15 cellular contexts compared by ENCODE assay signal in genomic region chr14:86646688-86647687, GRCh38.
DNase-seq lines count a peak whose midpoint lies in the region; ATAC-seq, FAIRE-seq and TF ChIP-seq lines count a peak whose summit lies in the region.
"Had no signal": no experiment of that assay in that cellular context is flagged by ENCODE, and none has a peak within 500 bp of the region (broad histone marks: within the 10 kb centered on the region; RNA-seq: fewer than 3 reads in every experiment).

No MANE protein-coding gene starts in this region.

- H3K79me2 ChIP-seq in GM23338 (replicated peaks; ENCODE audit: insufficient read depth) (no peaks in the 10 kb centered on the region), OCI-LY7 (ENCODE audit: insufficient read depth, low read depth, low read length) (no peaks in the 10 kb centered on the region)

- no peak overlapping the region for H3K27ac Mint-ChIP-seq in GM23338

- H2AFZ ChIP-seq in GM23338 (no peak overlapping the region), OCI-LY7 (ENCODE audit: low read length) (no peak overlapping the region)

- no peak for TF ChIP-seq EP300 in stomach (IDR thresholded peaks at IDR 0.05)

- H3K4me3 ChIP-seq in BE2C (ENCODE audit: low read depth, low read length): no peak overlapping the region
- H3K4me3 ChIP-seq in GM23338: no peak overlapping the region
- no peak overlapping the region for H3K4me3 ChIP-seq in OCI-LY7 (ENCODE audit: low read depth, low read length, poor library complexity, severe bottlenecking)
- no peak overlapping the region for H3K4me3 ChIP-seq in stomach
- H3K4me3 ChIP-seq: testis had no signal

- H3K27me3 Mint-ChIP-seq in GM23338 (ENCODE audit: insufficient read depth, low read depth, poor library complexity): no peaks in the 10 kb centered on the region

- H3K9me2 ChIP-seq in GM23338 (ENCODE audit: insufficient read depth): no peaks in the 10 kb centered on the region
- H3K9me2 ChIP-seq in OCI-LY7 (ENCODE audit: insufficient read depth, low read length): no peaks in the 10 kb centered on the region

- ATAC-seq in GM23338 (no peak), GM18519 (IDR thresholded peaks at IDR 0.05; ENCODE audit: low FRiP score, unreplicated experiment) (no peak)
- ATAC-seq: Right ventricle myocardium inferior had no signal

- H3K36me3 Mint-ChIP-seq in GM23338 (ENCODE audit: low read depth): peaks cover 12% of the 10 kb centered on the region; the same call in 2 of the 3 replicates

- H3K9me3 ChIP-seq in BE2C (no peaks in the 10 kb centered on the region), OCI-LY7 (ENCODE audit: low read length) (no peaks in the 10 kb centered on the region), stomach (peaks cover 0 to 18% (median 5%) of the 10 kb centered on the region in 4 donors)
- H3K9me3 ChIP-seq: neutrophil, testis had no signal

- H3K27me3 ChIP-seq in BE2C (no peaks in the 10 kb centered on the region), GM23338 (ENCODE audit: insufficient read depth) (no peaks in the 10 kb centered on the region), stomach (no peaks in the 10 kb centered on the region)
- H3K27me3 ChIP-seq: neutrophil, testis had no signal

- no peak overlapping the region for H3K4me2 ChIP-seq in GM23338
- no peak overlapping the region for H3K4me2 ChIP-seq in OCI-LY7 (ENCODE audit: low read length)

- FAIRE-seq in GM19239 (lab: Jason Lieb, UNC): no peak

- no TSS peak for BruUV-seq in OCI-LY7 (replicated peaks; lab: Mats Ljungman, UMichigan)

- POLR2A ChIA-PET in OCI-LY7 (lab: Charles Lee): interaction anchor here (0.6 to 1.1 kb wide), 2 partner anchors 15 to 1149 kb away, joined by 3 read pairs; no protein-coding TSS in a partner anchor

- H3K9me3 Mint-ChIP-seq in GM23338: peaks cover 30% of the 10 kb centered on the region

- intact Hi-C loops in OCI-LY7 (cut with micrococcal nuclease; ENCODE audit: unreplicated experiment): no loop called here
- intact Hi-C loops in stomach (cut with DNase I; ENCODE audit: low total_unique reads): no loop called here

- H4K20me1 ChIP-seq in GM23338 (replicated peaks; ENCODE audit: insufficient read depth) (no peaks in the 10 kb centered on the region), OCI-LY7 (ENCODE audit: insufficient read depth, low read length) (no peaks in the 10 kb centered on the region)

- H3K4me1 ChIP-seq in BE2C (no peaks in the 10 kb centered on the region), GM23338 (ENCODE audit: insufficient read depth) (no peaks in the 10 kb centered on the region), OCI-LY7 (ENCODE audit: insufficient read depth, low read length, poor library complexity, severe bottlenecking) (no peaks in the 10 kb centered on the region), stomach (no peaks in the 10 kb centered on the region)
- H3K4me1 ChIP-seq: testis had no signal

- no peak overlapping the region for H3K4me3 Mint-ChIP-seq in GM23338

- CTCF ChIA-PET in OCI-LY7 (lab: Charles Lee; ENCODE audit: unreplicated experiment): no interaction called here

- TF ChIP-seq CTCF in BE2C (IDR thresholded peaks at IDR 0.05; ENCODE audit: low read depth, low read length) (peak; percentile 41), GM23338 (conservative IDR thresholded peaks at IDR 0.05; ENCODE audit: low read depth in 2 of 2) (peak; percentile 57 to 62), OCI-LY7 (conservative IDR thresholded peaks at IDR 0.05; ENCODE audit: low read length) (peak; percentile 80), stomach (IDR thresholded peaks at IDR 0.05) (no peak)

- H3K4me1 Mint-ChIP-seq in GM23338: no peaks in the 10 kb centered on the region

- H3F3A ChIP-seq in GM23338 (replicated peaks; ENCODE audit: low read depth): no peaks in the 10 kb centered on the region

- no peak overlapping the region for H3K27ac ChIP-seq in GM23338 (ENCODE audit: low read depth)
- H3K27ac ChIP-seq in OCI-LY7 (ENCODE audit: low read depth, low read length, poor library complexity, severe bottlenecking): no peak overlapping the region
- no peak overlapping the region for H3K27ac ChIP-seq in stomach
- H3K27ac ChIP-seq: epithelial cell of prostate, neutrophil, testis had no signal

- no peak for TF ChIP-seq POLR2A in stomach (IDR thresholded peaks at IDR 0.05)

- no peak for DNase-seq in BE2C
- peak; percentile 47 for DNase-seq in GM23338 (ENCODE audit: low spot score)
- DNase-seq in OCI-LY7 (ENCODE audit: low spot score): peak; percentile 23
- DNase-seq in fibroblast of peridontal ligament (ENCODE audit: extremely low read depth): peak; percentile 65
- DNase-seq in NCI-H774 (lab: John Stamatoyannopoulos, UW): no peak
- DNase-seq in stomach: no peak
- DNase-seq in GM19239 (ENCODE audit: insufficient read length, low spot score): no peak
- DNase-seq: activated CD4-positive, alpha-beta T cell treated with anti-CD3 and anti-CD28 coated beads, Interleukin-2, amount 50 U/mL, for 4 hours; NCI-H2029 treated with DMSO at 0.1 percent for 48 hours; stimulated activated CD4-positive, alpha-beta T cell treated with anti-CD3 and anti-CD28 coated beads, Interleukin-4, amount 100 ng/mL, for 24 hours; testis had no signal

- H3K36me3 ChIP-seq in BE2C: no peaks in the 10 kb centered on the region
- H3K36me3 ChIP-seq in GM23338 (ENCODE audit: insufficient read depth): no peaks in the 10 kb centered on the region
- H3K36me3 ChIP-seq in OCI-LY7 (ENCODE audit: insufficient read depth, low read length): no peaks in the 10 kb centered on the region
- H3K36me3 ChIP-seq in stomach: no peaks in the 10 kb centered on the region
- H3K36me3 ChIP-seq: neutrophil had no signal

- WGBS in stomach, 5 donors: 87 to 92% (median 89%) methylated on average over 4 of the region's 4 CpGs

TF ChIP-seq in GM23338, 12 proteins besides CTCF, POLR2A, EP300 and RAD21 (continues in another document):
- no peak for TF ChIP-seq JUNB (IDR thresholded peaks at IDR 0.05; ENCODE audit: unreplicated experiment)
- TF ChIP-seq EZH2phosphoT487 (IDR thresholded peaks at IDR 0.05; ENCODE audit: unreplicated experiment): no peak
- no peak for TF ChIP-seq ZNF462 (CRISPR knock-in tag; IDR thresholded peaks at IDR 0.05)
- TF ChIP-seq EZH2 (IDR thresholded peaks at IDR 0.05; ENCODE audit: low read depth, unreplicated experiment): no peak
- TF ChIP-seq NANOG (IDR thresholded peaks at IDR 0.05; ENCODE audit: borderline replicate concordance): no peak
- no peak for TF ChIP-seq CREB1 (CRISPR knock-in tag; IDR thresholded peaks at IDR 0.05; ENCODE audit: low read depth)

Comparison
In these comparisons a context has a peak if more than half of its experiments do, and no peak if none do; other contexts are left out.
1. DNase-seq: peak in GM23338 (single experiment), OCI-LY7 (single experiment) and fibroblast of peridontal ligament (single experiment); none in BE2C (single experiment), NCI-H774 (single experiment), stomach (single experiment) and GM19239 (single experiment).
2. CTCF ChIP-seq: peak in BE2C (single experiment), GM23338 (2 of 2) and OCI-LY7 (single experiment); none in stomach (0 of 7).